18 cellular contexts compared by ENCODE assay signal in genomic region chr1:32377541-32378220, GRCh38.
"Had no signal": no experiment of that assay in that cellular context is flagged by ENCODE, and none has a peak within 500 bp of the region (broad histone marks: within the 10 kb centered on the region; RNA-seq: fewer than 3 reads in every experiment).

No MANE protein-coding gene starts in this region.

- H3K4me3 Mint-ChIP-seq: activated T-cell treated with anti-CD3 and anti-CD28 coated beads, Interleukin-2, amount 50 U/mL, for 24 hours; effector memory CD8-positive, alpha-beta T cell; immature natural killer cell; mesothelial cell of epicardium; natural killer cell; stimulated activated effector memory CD8-positive, alpha-beta T cell treated with anti-CD3 and anti-CD28 coated beads, Interleukin-12 subunit alpha, Interleukin-12 subunit beta, amount 100 ng/mL, for 72 hours; stimulated activated naive CD8-positive, alpha-beta T cell treated with anti-CD3 and anti-CD28 coated beads, Interleukin-15, amount 100 ng/mL, for 72 hours had no signal

- H3K27me3 Mint-ChIP-seq: activated T-cell treated with anti-CD3 and anti-CD28 coated beads, Interleukin-2, amount 50 U/mL, for 24 hours; effector memory CD8-positive, alpha-beta T cell; stimulated activated naive CD8-positive, alpha-beta T cell treated with anti-CD3 and anti-CD28 coated beads, Interleukin-15, amount 100 ng/mL, for 72 hours had no signal

- DNase-seq: activated CD4-positive, alpha-beta T cell treated with anti-CD3 and anti-CD28 coated beads, Interleukin-2, amount 50 U/mL, for 4 hours; activated CD8-positive, alpha-beta memory T cell treated with anti-CD3 and anti-CD28 coated beads, Interleukin-2, amount 50 U/mL, for 48 hours; activated gamma-delta T cell; activated naive CD4-positive, alpha-beta T cell treated with anti-CD3 and anti-CD28 coated beads, Interleukin-2, amount 50 U/mL, for 16 hours; activated T-cell treated with anti-CD3 and anti-CD28 coated beads, Interleukin-2, amount 50 U/mL, for 24 hours; effector memory CD8-positive, alpha-beta T cell; heart left ventricle; immature natural killer cell; kidney; natural killer cell; right cardiac atrium; stimulated activated CD4-positive, alpha-beta T cell treated with anti-CD3 and anti-CD28 coated beads, Interleukin-4, amount 100 ng/mL, for 1 hour; stimulated activated naive CD8-positive, alpha-beta T cell treated with anti-CD3 and anti-CD28 coated beads, Interleukin-15, amount 100 ng/mL, for 72 hours; SW 1271; T-helper 2 cell; upper lobe of right lung had no signal

- H3K27ac Mint-ChIP-seq: activated T-cell treated with anti-CD3 and anti-CD28 coated beads, Interleukin-2, amount 50 U/mL, for 24 hours; immature natural killer cell; mesothelial cell of epicardium; natural killer cell had no signal

- H3K4me1 Mint-ChIP-seq: mesothelial cell of epicardium had no signal

- H3K9me3 Mint-ChIP-seq: activated T-cell treated with anti-CD3 and anti-CD28 coated beads, Interleukin-2, amount 50 U/mL, for 24 hours; effector memory CD8-positive, alpha-beta T cell; immature natural killer cell; mesothelial cell of epicardium; natural killer cell; stimulated activated effector memory CD8-positive, alpha-beta T cell treated with anti-CD3 and anti-CD28 coated beads, Interleukin-12 subunit alpha, Interleukin-12 subunit beta, amount 100 ng/mL, for 72 hours; stimulated activated naive CD8-positive, alpha-beta T cell treated with anti-CD3 and anti-CD28 coated beads, Interleukin-15, amount 100 ng/mL, for 72 hours had no signal
